In the genomic region with DNA sequence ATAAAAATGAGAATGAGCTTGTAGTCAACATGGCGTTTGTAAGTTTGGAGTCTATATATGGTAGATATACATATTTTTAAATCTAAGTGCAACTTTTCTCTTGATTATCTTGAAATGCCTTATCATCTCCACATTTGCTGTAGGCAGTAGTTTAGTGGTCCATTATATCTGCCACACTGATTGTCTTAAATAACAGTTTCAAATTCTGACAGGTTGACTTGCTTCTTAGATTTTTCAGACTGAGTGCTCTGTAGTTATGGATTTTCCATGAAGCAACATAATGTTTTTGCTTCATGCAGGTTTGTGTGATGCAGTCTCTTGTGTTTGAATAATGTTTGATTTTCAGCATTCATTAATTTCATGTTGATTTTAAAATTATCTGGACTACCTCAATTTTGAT, we compare ENCODE assay signal across 8 cellular contexts.
"Had no signal": no experiment of that assay in that cellular context is flagged by ENCODE, and none has a peak within 500 bp of the region (broad histone marks: within the 10 kb centered on the region; RNA-seq: fewer than 3 reads in every experiment).

No MANE protein-coding gene starts in this region.

- FAIRE-seq: G401.6, GM12878, GM12891, GM12892, GM18507, GM19239 had no signal

- DNase-seq: GDM1, GF-D8 had no signal

- H3K4me3 ChIP-seq: GM12878 had no signal
